In genomic region chr5:178399723-178400115, GRCh38 we compare ENCODE assay signal across 15 cellular contexts.
"Had no signal": no experiment of that assay in that cellular context is flagged by ENCODE, and none has a peak within 500 bp of the region (broad histone marks: within the 10 kb centered on the region; RNA-seq: fewer than 3 reads in every experiment).

No MANE protein-coding gene starts in this region.

- DNase-seq: activated CD4-positive, alpha-beta T cell treated with anti-CD3 and anti-CD28 coated beads, Interleukin-2, amount 10 ng/mL, durations not matched to agents 7 days and 5 days; activated CD4-positive, CD25-positive, alpha-beta regulatory T cell; activated CD8-positive, alpha-beta memory T cell treated with anti-CD3 and anti-CD28 coated beads for 24 hours; activated naive CD4-positive, alpha-beta T cell treated with anti-CD3 and anti-CD28 coated beads, Interleukin-2, amount 50 U/mL, for 16 hours; adrenal gland; central memory CD4-positive, alpha-beta T cell; cortex of kidney; effector CD8-positive, alpha-beta T cell; naive thymus-derived CD8-positive, alpha-beta T cell; small intestine; T-helper 2 cell; tibial artery; uterus had no signal

- H3K36me3 ChIP-seq: adrenal gland, gastroesophageal sphincter, ovary, tibial artery, uterus had no signal

- H3K27me3 ChIP-seq: adrenal gland, ovary had no signal

- ATAC-seq: gastroesophageal sphincter; naive thymus-derived CD8-positive, alpha-beta T cell had no signal

- H3K4me3 ChIP-seq: adrenal gland, gastroesophageal sphincter, ovary, tibial artery, uterus had no signal
